Comparison of ENCODE assay signal across 8 cellular contexts in the genomic region with DNA sequence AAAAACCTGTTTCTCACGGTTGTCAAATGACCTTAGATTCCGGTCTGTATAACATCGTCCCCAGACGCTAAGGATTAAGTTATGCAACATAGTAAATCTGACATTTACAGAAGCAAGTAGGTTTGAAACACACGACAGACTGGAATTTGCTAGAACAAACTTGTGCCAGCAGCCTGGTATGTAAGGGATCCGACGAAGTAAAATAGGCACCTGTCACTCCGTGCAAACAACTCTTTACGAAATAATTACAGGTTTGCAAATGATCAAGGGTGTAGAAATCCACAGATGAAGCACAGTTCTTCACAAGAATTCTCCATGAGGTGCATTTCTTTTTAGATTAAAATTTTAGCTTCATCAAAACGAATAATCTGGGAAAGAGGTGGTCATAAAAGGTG. TPM values are rescaled to one million over a fixed set of nuclear protein-coding genes. Genes with fewer than 3 reads are reported as not detected.
DNase-seq lines count a peak whose midpoint lies in the region; ATAC-seq and TF ChIP-seq lines count a peak whose summit lies in the region.

No MANE protein-coding gene starts in this region.

- 2 to 4% (median 2%) methylated on average over 10 of the region's 10 CpGs for WGBS in spleen, 5 donors

- no peaks in the 10 kb centered on the region for H4K20me1 ChIP-seq in KMS-11 (ENCODE audit: insufficient read depth)

- peaks cover 33% of the 10 kb centered on the region for H3K36me3 Mint-ChIP-seq in activated naive CD8-positive, alpha-beta T cell treated with anti-CD3 and anti-CD28 coated beads, Interleukin-2, amount 50 U/mL, for 24 hours (ENCODE audit: low read depth)

- H3K4me1 ChIP-seq in KMS-11 (ENCODE audit: low read depth, poor library complexity, severe bottlenecking) (peaks cover 17% of the 10 kb centered on the region), iPS-20b (ENCODE audit: insufficient read depth, low read length) (peaks cover 14% of the 10 kb centered on the region; the same call in 1 of the 2 replicates), spleen (peaks cover 0 to 57% (median 25%) of the 10 kb centered on the region in 6 donors)

- H3K27me3 ChIP-seq in KMS-11 (ENCODE audit: insufficient read depth, low read depth) (no peaks in the 10 kb centered on the region), iPS-20b (ENCODE audit: insufficient read depth, low read length) (peaks cover 8% of the 10 kb centered on the region; the same call in 1 of the 2 replicates), spleen (replicated peaks in 1 of 7) (no peaks in the 10 kb centered on the region)

- H3K36me3 ChIP-seq in KMS-11 (ENCODE audit: insufficient read depth) = no peaks in the 10 kb centered on the region
- no peaks in the 10 kb centered on the region for H3K36me3 ChIP-seq in iPS-20b (ENCODE audit: insufficient read depth, low read depth, low read length)
- peaks cover 0 to 20% (median 0%) of the 10 kb centered on the region in 6 donors for H3K36me3 ChIP-seq in spleen

- H3K9ac ChIP-seq in KMS-11 (peak overlapping the region; percentile 63; the same call in 1 of the 2 replicates), iPS-20b (ENCODE audit: low read depth, low read length) (peak overlapping the region; percentile 83; the same call in 1 of the 2 replicates)

- peak overlapping the region; percentile 75 for H3K4me2 ChIP-seq in KMS-11

- H3K4me1 Mint-ChIP-seq in activated naive CD8-positive, alpha-beta T cell treated with anti-CD3 and anti-CD28 coated beads, Interleukin-2, amount 50 U/mL, for 24 hours = peaks cover 51% of the 10 kb centered on the region

- H3K27ac ChIP-seq in KMS-11 = peak overlapping the region; percentile 1; the same call in 1 of the 2 replicates
- no peak overlapping the region for H3K27ac ChIP-seq in iPS-20b (ENCODE audit: low read length)
- H3K27ac ChIP-seq in spleen = peak overlapping the region; percentile 53 to 92 (median 88)

- H3K4me3 ChIP-seq in GM12865 (ENCODE audit: low read depth, low read length) = peak overlapping the region; percentile 96
- H3K4me3 ChIP-seq in KMS-11 (IDR thresholded peaks at IDR 0.05; ENCODE audit: insufficient read depth, low read depth, low read length) = no peak overlapping the region
- H3K4me3 ChIP-seq in iPS-20b (ENCODE audit: low read length) = peak overlapping the region; percentile 93
- H3K4me3 ChIP-seq in spleen = peak overlapping the region; percentile 65 to 85 (median 78)

- peak; percentile 16 for ATAC-seq in GM21619 (IDR thresholded peaks at IDR 0.05; ENCODE audit: unreplicated experiment)
- ATAC-seq in activated naive CD8-positive, alpha-beta T cell treated with anti-CD3 and anti-CD28 coated beads, Interleukin-2, amount 50 U/mL, for 24 hours = no peak

- no peak for TF ChIP-seq CTCF in GM12865 (IDR thresholded peaks at IDR 0.05; ENCODE audit: insufficient read depth, low read depth, low read length, missing control alignments)
- TF ChIP-seq CTCF in KMS-11 (conservative IDR thresholded peaks at IDR 0.05; ENCODE audit: low read depth, low read length) = no peak
- TF ChIP-seq CTCF in spleen (IDR thresholded peaks at IDR 0.05 in 8 of 11, conservative IDR thresholded peaks at IDR 0.05 in 3 of 11) = no peak

- intact Hi-C loops in spleen (cut with DNase I; ENCODE audit: low total_unique reads) = loop anchor here (10.0 kb wide), 1 partner anchor 304 kb away; no protein-coding TSS in a partner anchor

- H3K9me3 ChIP-seq in iPS-20b (ENCODE audit: insufficient read depth, low read depth, low read length) (no peaks in the 10 kb centered on the region), spleen (no peaks in the 10 kb centered on the region)

- peak overlapping the region; percentile 93 for H3K4me3 Mint-ChIP-seq in activated naive CD8-positive, alpha-beta T cell treated with anti-CD3 and anti-CD28 coated beads, Interleukin-2, amount 50 U/mL, for 24 hours

- no peak for TF ChIP-seq POLR2A in spleen (IDR thresholded peaks at IDR 0.05)

- H3K9me3 Mint-ChIP-seq in activated naive CD8-positive, alpha-beta T cell treated with anti-CD3 and anti-CD28 coated beads, Interleukin-2, amount 50 U/mL, for 24 hours = no peaks in the 10 kb centered on the region

- H3K27me3 Mint-ChIP-seq in activated naive CD8-positive, alpha-beta T cell treated with anti-CD3 and anti-CD28 coated beads, Interleukin-2, amount 50 U/mL, for 24 hours = no peaks in the 10 kb centered on the region

- DNase-seq in GM12865 (ENCODE audit: low read depth) = peak; percentile 11
- no peak for DNase-seq in activated naive CD8-positive, alpha-beta T cell treated with anti-CD3 and anti-CD28 coated beads, Interleukin-2, amount 50 U/mL, for 24 hours
- no peak for DNase-seq in spleen
- DNase-seq in NCI-H1436 treated with DMSO at 0.1 percent for 48 hours (lab: John Stamatoyannopoulos, UW) = no peak
- no peak for DNase-seq in cerebellar nuclear complex (lab: John Stamatoyannopoulos, UW)

- peak overlapping the region; percentile 92 for H3K27ac Mint-ChIP-seq in activated naive CD8-positive, alpha-beta T cell treated with anti-CD3 and anti-CD28 coated beads, Interleukin-2, amount 50 U/mL, for 24 hours

- no peaks in the 10 kb centered on the region for H3K79me2 ChIP-seq in KMS-11 (ENCODE audit: insufficient read depth, low read depth)

- peak overlapping the region; percentile 99 for H2AFZ ChIP-seq in KMS-11 (ENCODE audit: low read depth)

RNA-seq across cellular contexts. Expression of a gene that starts 0.5 kb away (rescaled TPM):
- 10 to 100 TPM; 16.8 to 44.3 (median 24.4) TPM for total RNA-seq in spleen
- 10 to 100 TPM; 32.2 to 37.3 (median 34.7) TPM for polyA plus RNA-seq in spleen
